Comparison of ENCODE assay signal across 8 cellular contexts in genomic region chr11:118572914-118573550, GRCh38. TPM values are rescaled to one million over a fixed set of nuclear protein-coding genes. Genes with fewer than 3 reads are reported as not detected.
A peak's percentile ranks its signal among the peaks of the same experiment; 100 is the strongest.
DNase-seq lines count a peak whose midpoint lies in the region; ATAC-seq and TF ChIP-seq lines count a peak whose summit lies in the region.

No MANE protein-coding gene starts in this region.

- H3K27me3 ChIP-seq in MG63 (no peaks in the 10 kb centered on the region), neutrophil (no peaks in the 10 kb centered on the region)

- ATAC-seq in GM21825 (IDR thresholded peaks at IDR 0.05; ENCODE audit: unreplicated experiment) = peak; percentile 21

- peaks cover 21 to 25% of the 10 kb centered on the region in 2 experiments for H3K4me1 ChIP-seq in neutrophil (ENCODE audit: control insufficient read depth in 1 of 2, insufficient read depth in 1 of 2, low read depth in 1 of 2, low read length in 1 of 2)

- no peaks in the 10 kb centered on the region for H3K9me3 ChIP-seq in MG63
- no peaks in the 10 kb centered on the region for H3K9me3 ChIP-seq in neutrophil

- peak overlapping the region; percentile 89 for H3K27ac ChIP-seq in neutrophil

- H3K36me3 Mint-ChIP-seq in activated T-cell treated with anti-CD3 and anti-CD28 coated beads, Interleukin-2, amount 50 U/mL, for 24 hours (ENCODE audit: low read depth) = peaks cover 48% of the 10 kb centered on the region

- TF ChIP-seq CTCF in foreskin fibroblast (IDR thresholded peaks at IDR 0.05; ENCODE audit: low read depth, low read length) (no peak), neutrophil (IDR thresholded peaks at IDR 0.05) (no peak)

- no peaks in the 10 kb centered on the region for H3K9me3 Mint-ChIP-seq in activated T-cell treated with anti-CD3 and anti-CD28 coated beads, Interleukin-2, amount 50 U/mL, for 24 hours

- H3K36me3 ChIP-seq in MG63 (peaks cover 28% of the 10 kb centered on the region), neutrophil (peaks cover 5% of the 10 kb centered on the region)

- H3K4me1 Mint-ChIP-seq in activated T-cell treated with anti-CD3 and anti-CD28 coated beads, Interleukin-2, amount 50 U/mL, for 24 hours (ENCODE audit: low read depth) = peaks cover 61% of the 10 kb centered on the region

- DNase-seq in EL (peak; percentile 55), MG63 (no peak), foreskin fibroblast (peak in 1 of 2 donors; percentile 48), occipital lobe (lab: John Stamatoyannopoulos, UW) (no peak), T-helper 9 cell (no peak)
- peak; percentile 33 for DNase-seq in activated T-cell treated with anti-CD3 and anti-CD28 coated beads, Interleukin-2, amount 50 U/mL, for 24 hours

- no peaks in the 10 kb centered on the region for H3K27me3 Mint-ChIP-seq in activated T-cell treated with anti-CD3 and anti-CD28 coated beads, Interleukin-2, amount 50 U/mL, for 24 hours

- peak overlapping the region; percentile 99 for H3K4me3 ChIP-seq in MG63
- H3K4me3 ChIP-seq in foreskin fibroblast (ENCODE audit: low read depth in 1 of 2, low read length in 2 of 2) = peak overlapping the region; percentile 93 to 97
- peak overlapping the region; percentile 83 to 94 for H3K4me3 ChIP-seq in neutrophil (ENCODE audit: low read depth in 1 of 2, low read length in 1 of 2)

- peak overlapping the region; percentile 93 for H3K4me3 Mint-ChIP-seq in activated T-cell treated with anti-CD3 and anti-CD28 coated beads, Interleukin-2, amount 50 U/mL, for 24 hours

- peak overlapping the region; percentile 96 for H3K27ac Mint-ChIP-seq in activated T-cell treated with anti-CD3 and anti-CD28 coated beads, Interleukin-2, amount 50 U/mL, for 24 hours

RNA-seq across cellular contexts. Expression of gene ARCN1, which starts 0.8 kb away (rescaled TPM):
- 92.2 and 122 TPM in 2 replicates for total RNA-seq in MG63 (2014; rRNA removed; shearing (Covaris generic); ENCODE audit: low replicate concordance)
- total RNA-seq in occipital lobe = 73.9 TPM

RNA-seq across cellular contexts. Expression of gene IFT46, which starts 7.3 kb away (rescaled TPM):
- 41.0 and 214 TPM in 2 replicates for total RNA-seq in MG63 (2014; rRNA removed; shearing (Covaris generic); ENCODE audit: low replicate concordance)
- total RNA-seq in occipital lobe = 51.9 TPM

RNA-seq across cellular contexts. Expression of gene PHLDB1, which starts 34.4 kb away (rescaled TPM):
- total RNA-seq in MG63 (2014; rRNA removed; shearing (Covaris generic); ENCODE audit: low replicate concordance) = 55.3 and 58.4 TPM in 2 replicates
- total RNA-seq in occipital lobe = 65.8 TPM

RNA-seq across cellular contexts. Expression of gene TMEM25, which starts 42.0 kb away (rescaled TPM):
- 0.89 TPM in 1 of 2 replicates, not detected in the other for total RNA-seq in MG63 (2014; rRNA removed; shearing (Covaris generic); ENCODE audit: low replicate concordance)
- 40.7 TPM for total RNA-seq in occipital lobe

RNA-seq across cellular contexts. Expression of gene TTC36, which starts 45.8 kb away (rescaled TPM):
- total RNA-seq in MG63 (2014; rRNA removed; shearing (Covaris generic); ENCODE audit: low replicate concordance) = not detected in 2 replicates
- 2.7 TPM for total RNA-seq in occipital lobe

Comparison
In these comparisons a context has a peak if more than half of its experiments do, and no peak if none do; other contexts are left out.
1. DNase-seq: peak in EL (single experiment) and activated T-cell treated with anti-CD3 and anti-CD28 coated beads, Interleukin-2, amount 50 U/mL, for 24 hours (single experiment); none in MG63 (single experiment), occipital lobe (single experiment) and T-helper 9 cell (single experiment).
2. Peak in every context shown above with its lines, with median percentiles within 50 percentile points of each other: H3K4me3 ChIP-seq.